19 cellular contexts compared by ENCODE assay signal in genomic region chr13:67152123-67152522, GRCh38.
A peak's percentile ranks its signal among the peaks of the same experiment; 100 is the strongest.
DNase-seq lines count a peak whose midpoint lies in the region; ATAC-seq, FAIRE-seq and TF ChIP-seq lines count a peak whose summit lies in the region.
"Had no signal": no experiment of that assay in that cellular context is flagged by ENCODE, and none has a peak within 500 bp of the region (broad histone marks: within the 10 kb centered on the region; RNA-seq: fewer than 3 reads in every experiment).

No MANE protein-coding gene starts in this region.

- intact Hi-C loops in OCI-LY7 (cut with micrococcal nuclease; ENCODE audit: unreplicated experiment): no loop called here

- H2AFZ ChIP-seq in OCI-LY7 (ENCODE audit: low read length): peak overlapping the region; percentile 32; the same call in 1 of the 2 replicates
- H2AFZ ChIP-seq: GM23248 had no signal

- H3K9me3 ChIP-seq in OCI-LY7 (ENCODE audit: low read length): no peaks in the 10 kb centered on the region
- H3K9me3 ChIP-seq in subcutaneous abdominal adipose tissue (ENCODE audit: control insufficient read depth in 5 of 5, low read length in 5 of 5): no peaks in the 10 kb centered on the region
- H3K9me3 ChIP-seq: Caco-2 had no signal

- H3K9ac ChIP-seq in subcutaneous abdominal adipose tissue (ENCODE audit: low read length in 5 of 5): no peak overlapping the region
- H3K9ac ChIP-seq: BLaER1, GM23248 had no signal

- CTCF ChIA-PET in OCI-LY7 (lab: Charles Lee; ENCODE audit: unreplicated experiment): no interaction called here

- no peaks in the 10 kb centered on the region for H3K27me3 ChIP-seq in subcutaneous abdominal adipose tissue (ENCODE audit: control insufficient read depth in 5 of 5, insufficient read depth in 4 of 5, low read length in 5 of 5)
- H3K27me3 ChIP-seq: BLaER1 had no signal

- no peak overlapping the region for H3K27ac ChIP-seq in OCI-LY7 (ENCODE audit: low read depth, low read length, poor library complexity, severe bottlenecking)
- peak overlapping the region; percentile 52 for H3K27ac ChIP-seq in subcutaneous abdominal adipose tissue (ENCODE audit: low read depth, low read length)
- H3K27ac ChIP-seq: BLaER1, C4-2B, GM23248 had no signal

- FAIRE-seq in RCC 7860 (lab: Jason Lieb, UNC): no peak
- FAIRE-seq: G401.6, GM12892, H1 had no signal

- H3K4me1 ChIP-seq in OCI-LY7 (ENCODE audit: insufficient read depth, low read length, poor library complexity, severe bottlenecking) (peaks cover 6% of the 10 kb centered on the region), subcutaneous abdominal adipose tissue (ENCODE audit: control insufficient read depth in 5 of 5, insufficient read depth in 5 of 5, low read length in 5 of 5) (peaks cover 6 to 16% (median 14%) of the 10 kb centered on the region in 5 donors)
- H3K4me1 ChIP-seq: Caco-2 had no signal

- H4K20me1 ChIP-seq in OCI-LY7 (ENCODE audit: insufficient read depth, low read length): no peaks in the 10 kb centered on the region
- H4K20me1 ChIP-seq: BLaER1 had no signal

- H3K4me3 ChIP-seq in OCI-LY7 (ENCODE audit: low read depth, low read length, poor library complexity, severe bottlenecking): no peak overlapping the region
- no peak overlapping the region for H3K4me3 ChIP-seq in subcutaneous abdominal adipose tissue (ENCODE audit: low read depth in 1 of 5, low read length in 5 of 5)
- H3K4me3 ChIP-seq: BLaER1, GM23248 had no signal

- no peaks in the 10 kb centered on the region for H3K36me3 ChIP-seq in OCI-LY7 (ENCODE audit: insufficient read depth, low read length)
- no peaks in the 10 kb centered on the region for H3K36me3 ChIP-seq in subcutaneous abdominal adipose tissue (ENCODE audit: control insufficient read depth in 5 of 5, insufficient read depth in 5 of 5, low read length in 5 of 5)

- BruUV-seq in OCI-LY7 (replicated peaks; lab: Mats Ljungman, UMichigan): no TSS peak

- no peak for DNase-seq in OCI-LY7 (ENCODE audit: low spot score)
- no peak for DNase-seq in activated CD4-positive, alpha-beta T cell treated with anti-CD3 and anti-CD28 coated beads for 1 hour
- no peak for DNase-seq in RCC 7860 (ENCODE audit: low spot score)
- DNase-seq: Caco-2; CD4-positive, CD25-positive, alpha-beta regulatory T cell; CD8-positive, alpha-beta T cell; DMS153; DND-41; GM23248; H7; HCEC 1CT had no signal

- POLR2A ChIA-PET in OCI-LY7 (lab: Charles Lee): interaction anchor here (0.6 to 0.9 kb wide), 2 partner anchors 9 to 116 kb away, joined by 3 to 4 read pairs; no protein-coding TSS in a partner anchor

- H3K4me2 ChIP-seq in OCI-LY7 (ENCODE audit: low read length): no peak overlapping the region
- H3K4me2 ChIP-seq: BLaER1 had no signal

- no peaks in the 10 kb centered on the region for H3K9me2 ChIP-seq in OCI-LY7 (ENCODE audit: insufficient read depth, low read length)

- ATAC-seq in SK-N-SH treated with all-trans-retinoic acid at 6 μM for 48 hours: no peak
- ATAC-seq in HG03460 (IDR thresholded peaks at IDR 0.05; ENCODE audit: unreplicated experiment): no peak
- ATAC-seq: CD8-positive, alpha-beta T cell had no signal

- TF ChIP-seq CTCF in OCI-LY7 (conservative IDR thresholded peaks at IDR 0.05; ENCODE audit: low read length): no peak

- H3K79me2 ChIP-seq in OCI-LY7 (ENCODE audit: insufficient read depth, low read depth, low read length): no peaks in the 10 kb centered on the region

TF ChIP-seq in SK-N-SH treated with all-trans-retinoic acid at 6 μM for 48 hours, 23 proteins besides CTCF, POLR2A, EP300 and RAD21:
- TF ChIP-seq, protein P1, sequence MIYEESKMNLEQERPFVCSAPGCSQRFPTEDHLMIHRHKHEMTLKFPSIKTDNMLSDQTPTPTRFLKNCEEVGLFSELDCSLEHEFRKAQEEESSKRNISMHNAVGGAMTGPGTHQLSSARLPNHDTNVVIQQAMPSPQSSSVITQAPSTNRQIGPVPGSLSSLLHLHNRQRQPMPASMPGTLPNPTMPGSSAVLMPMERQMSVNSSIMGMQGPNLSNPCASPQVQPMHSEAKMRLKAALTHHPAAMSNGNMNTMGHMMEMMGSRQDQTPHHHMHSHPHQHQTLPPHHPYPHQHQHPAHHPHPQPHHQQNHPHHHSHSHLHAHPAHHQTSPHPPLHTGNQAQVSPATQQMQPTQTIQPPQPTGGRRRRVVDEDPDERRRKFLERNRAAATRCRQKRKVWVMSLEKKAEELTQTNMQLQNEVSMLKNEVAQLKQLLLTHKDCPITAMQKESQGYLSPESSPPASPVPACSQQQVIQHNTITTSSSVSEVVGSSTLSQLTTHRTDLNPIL (CRISPR knock-in tag; IDR thresholded peaks at IDR 0.05; ENCODE audit: low read depth): no peak
- TF ChIP-seq ESRRG (CRISPR knock-in tag; IDR thresholded peaks at IDR 0.05): no peak
- no peak for TF ChIP-seq ZNF565 (CRISPR knock-in tag; conservative IDR thresholded peaks at IDR 0.05; ENCODE audit: low read depth)
- no peak for TF ChIP-seq PPARA (CRISPR knock-in tag; IDR thresholded peaks at IDR 0.05; ENCODE audit: borderline replicate concordance)
- TF ChIP-seq POU6F1 (CRISPR knock-in tag; IDR thresholded peaks at IDR 0.05; ENCODE audit: borderline replicate concordance, low read depth): no peak
- TF ChIP-seq ZFP3 (CRISPR knock-in tag; IDR thresholded peaks at IDR 0.05): no peak
- no peak for TF ChIP-seq RARB (CRISPR knock-in tag; IDR thresholded peaks at IDR 0.05)
- TF ChIP-seq ISL1 (CRISPR knock-in tag; IDR thresholded peaks at IDR 0.05): peak; percentile 27; the same call in 1 of the 2 replicates
